In the genomic region with DNA sequence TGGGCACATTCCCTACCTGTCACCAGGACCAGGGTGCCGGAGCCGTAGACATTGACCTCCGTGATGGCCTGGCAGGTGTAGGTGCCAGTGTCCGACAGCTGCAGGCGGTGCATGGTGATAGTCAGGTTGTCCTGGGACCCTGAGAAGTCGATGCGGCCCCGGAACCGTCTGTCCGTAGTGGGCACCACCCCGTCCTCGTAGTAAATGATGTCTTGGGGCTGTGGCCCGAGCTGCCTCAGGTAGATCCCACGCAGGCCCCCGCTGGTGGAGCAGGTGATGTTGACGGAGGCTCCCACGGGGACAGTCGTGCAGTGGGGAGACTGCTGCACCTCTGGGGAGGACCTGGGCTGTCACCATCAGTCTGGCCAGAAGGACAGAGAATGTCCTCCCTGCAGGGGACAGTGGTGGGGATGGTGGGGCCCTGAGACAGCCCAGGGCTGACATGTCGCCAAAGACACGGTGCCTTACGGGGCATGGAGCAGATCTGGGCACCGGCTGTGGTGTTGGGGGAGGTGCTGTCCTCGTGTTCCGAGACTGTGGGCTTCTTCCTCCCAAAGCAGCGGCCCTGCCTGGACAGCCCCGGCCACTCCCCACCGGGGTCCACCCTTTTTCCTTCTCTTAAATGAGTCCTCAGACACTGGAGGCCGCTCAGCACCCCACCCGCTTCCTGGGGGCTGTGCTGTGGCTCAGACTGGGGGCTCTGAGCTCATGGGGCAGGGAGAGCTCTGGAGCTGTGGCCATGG, we compare ENCODE assay signal across 19 cellular contexts. TPM values are rescaled to one million over a fixed set of nuclear protein-coding genes. Genes with fewer than 3 reads are reported as not detected.
DNase-seq lines count a peak whose midpoint lies in the region; ATAC-seq and FAIRE-seq lines count a peak whose summit lies in the region.
"Had no signal": no experiment of that assay in that cellular context is flagged by ENCODE, and none has a peak within 500 bp of the region (broad histone marks: within the 10 kb centered on the region; RNA-seq: fewer than 3 reads in every experiment).

No MANE protein-coding gene starts in this region.

- peak overlapping the region; percentile 36 to 51 for H3K4me3 ChIP-seq in duodenal mucosa (ENCODE audit: low read depth in 1 of 2, low read length in 2 of 2)

- peak; percentile 26 to 34 (median 32) for ATAC-seq in T-cell (replicated peaks in 1 of 4)
- ATAC-seq in stimulated activated effector memory CD8-positive, alpha-beta T cell treated with anti-CD3 and anti-CD28 coated beads, Interleukin-12 subunit alpha, Interleukin-12 subunit beta, amount 100 ng/mL, for 72 hours = peak; percentile 31
- no peak for ATAC-seq in GM19351 (IDR thresholded peaks at IDR 0.05; ENCODE audit: unreplicated experiment)
- ATAC-seq: HCT116, SK-N-SH treated with all-trans-retinoic acid at 6 μM for 48 hours had no signal

- H3K36me3 Mint-ChIP-seq in activated CD4-positive, alpha-beta T cell treated with anti-CD3 and anti-CD28 coated beads, Interleukin-2, amount 10 ng/mL, durations not matched to agents 7 days and 5 days (ENCODE audit: low read depth) = peaks cover 19% of the 10 kb centered on the region
- H3K36me3 Mint-ChIP-seq in T-cell = peaks cover 4% of the 10 kb centered on the region
- peaks cover 45% of the 10 kb centered on the region for H3K36me3 Mint-ChIP-seq in stimulated activated effector memory CD8-positive, alpha-beta T cell treated with anti-CD3 and anti-CD28 coated beads, Interleukin-12 subunit alpha, Interleukin-12 subunit beta, amount 100 ng/mL, for 72 hours

- H3K27ac Mint-ChIP-seq in activated CD4-positive, alpha-beta T cell treated with anti-CD3 and anti-CD28 coated beads, Interleukin-2, amount 10 ng/mL, durations not matched to agents 7 days and 5 days = peak overlapping the region; percentile 87
- peak overlapping the region; percentile 91 to 95 for H3K27ac Mint-ChIP-seq in T-cell
- no peak overlapping the region for H3K27ac Mint-ChIP-seq in stimulated activated effector memory CD8-positive, alpha-beta T cell treated with anti-CD3 and anti-CD28 coated beads, Interleukin-12 subunit alpha, Interleukin-12 subunit beta, amount 100 ng/mL, for 72 hours
- H3K27ac Mint-ChIP-seq: activated B cell treated with CpG ODN at 0.5 μM for 24 hours had no signal

- H3K4me1 Mint-ChIP-seq in activated CD4-positive, alpha-beta T cell treated with anti-CD3 and anti-CD28 coated beads, Interleukin-2, amount 10 ng/mL, durations not matched to agents 7 days and 5 days = peaks cover 23% of the 10 kb centered on the region
- peaks cover 23 to 27% (median 27%) of the 10 kb centered on the region in 3 donors for H3K4me1 Mint-ChIP-seq in T-cell
- peaks cover 34% of the 10 kb centered on the region for H3K4me1 Mint-ChIP-seq in stimulated activated effector memory CD8-positive, alpha-beta T cell treated with anti-CD3 and anti-CD28 coated beads, Interleukin-12 subunit alpha, Interleukin-12 subunit beta, amount 100 ng/mL, for 72 hours

- no peak overlapping the region for H3K4me3 Mint-ChIP-seq in activated CD4-positive, alpha-beta T cell treated with anti-CD3 and anti-CD28 coated beads, Interleukin-2, amount 10 ng/mL, durations not matched to agents 7 days and 5 days
- H3K4me3 Mint-ChIP-seq in T-cell = peak overlapping the region in 2 of 3 donors; percentile 86 to 88
- no peak overlapping the region for H3K4me3 Mint-ChIP-seq in stimulated activated effector memory CD8-positive, alpha-beta T cell treated with anti-CD3 and anti-CD28 coated beads, Interleukin-12 subunit alpha, Interleukin-12 subunit beta, amount 100 ng/mL, for 72 hours
- H3K4me3 Mint-ChIP-seq: activated B cell treated with CpG ODN at 0.5 μM for 24 hours had no signal

- H3K4me1 ChIP-seq in duodenal mucosa (ENCODE audit: control insufficient read depth in 1 of 2, insufficient read depth in 2 of 2, low read length in 2 of 2) = peaks cover 17% of the 10 kb centered on the region in 2 donors

- DNase-seq in activated CD4-positive, alpha-beta T cell treated with anti-CD3 and anti-CD28 coated beads, Interleukin-2, amount 10 ng/mL, durations not matched to agents 7 days and 5 days = peak; percentile 27
- no peak for DNase-seq in activated CD4-positive, alpha-beta T cell treated with anti-CD3 and anti-CD28 coated beads for 1 hour
- DNase-seq in T-cell (peak in 4 of 34 experiments; percentile 23 to 53 (median 44)), HTR-8/SVneo (ENCODE audit: insufficient read length, low spot score) (no peak)
- no peak for DNase-seq in stimulated activated effector memory CD8-positive, alpha-beta T cell treated with anti-CD3 and anti-CD28 coated beads, Interleukin-12 subunit alpha, Interleukin-12 subunit beta, amount 100 ng/mL, for 72 hours (ENCODE audit: low spot score in 2 of 2)
- DNase-seq in stimulated activated CD4-positive, alpha-beta T cell treated with anti-CD3 and anti-CD28 coated beads, Interleukin-4, amount 100 ng/mL, for 1 hour = no peak
- DNase-seq: activated B cell treated with CpG ODN at 0.5 μM for 24 hours; Calu3; NK-92 treated with Interleukin-12 subunit alpha and Interleukin-12 subunit beta, amount 100 ng/mL, for 24 hours had no signal

- POLR2A ChIA-PET in activated CD4-positive, alpha-beta T cell treated with anti-CD3 and anti-CD28 coated beads, Interleukin-2, amount 10 ng/mL, durations not matched to agents 7 days and 5 days (lab: Charles Lee) = interaction anchor here (0.7 to 1.0 kb wide), 3 partner anchors 15 to 20 kb away, joined by 3 to 4 read pairs (median 3); no protein-coding TSS in a partner anchor
- POLR2A ChIA-PET in T-cell (lab: Charles Lee) = interaction anchor here (0.6 to 0.8 kb wide), 4 partner anchors 10 to 24 kb away, joined by 3 to 6 read pairs (median 4); no protein-coding TSS in a partner anchor

- no peaks in the 10 kb centered on the region for H3K36me3 ChIP-seq in duodenal mucosa (ENCODE audit: control insufficient read depth in 1 of 2, insufficient read depth in 2 of 2, low read length in 2 of 2)

- H3K9ac ChIP-seq in duodenal mucosa (ENCODE audit: low read depth in 1 of 2, low read length in 2 of 2) = peak overlapping the region; percentile 18 to 32

- FAIRE-seq in HTR-8/SVneo (lab: Jason Lieb, UNC) = no peak
- FAIRE-seq: A204.1, endothelial cell of umbilical vein, keratinocyte had no signal

- no peaks in the 10 kb centered on the region for H3K9me3 Mint-ChIP-seq in activated CD4-positive, alpha-beta T cell treated with anti-CD3 and anti-CD28 coated beads, Interleukin-2, amount 10 ng/mL, durations not matched to agents 7 days and 5 days
- H3K9me3 Mint-ChIP-seq in T-cell = no peaks in the 10 kb centered on the region
- H3K9me3 Mint-ChIP-seq in stimulated activated effector memory CD8-positive, alpha-beta T cell treated with anti-CD3 and anti-CD28 coated beads, Interleukin-12 subunit alpha, Interleukin-12 subunit beta, amount 100 ng/mL, for 72 hours = no peaks in the 10 kb centered on the region
- H3K9me3 Mint-ChIP-seq: activated B cell treated with CpG ODN at 0.5 μM for 24 hours had no signal

- peaks cover 0 to 2% of the 10 kb centered on the region in 2 donors for H3K27me3 ChIP-seq in duodenal mucosa (ENCODE audit: control insufficient read depth in 1 of 2, insufficient read depth in 2 of 2, low read length in 2 of 2)

- peaks cover 0 to 7% of the 10 kb centered on the region in 2 donors for H3K9me3 ChIP-seq in duodenal mucosa (ENCODE audit: control insufficient read depth in 1 of 2, low read length in 2 of 2)

- CTCF ChIA-PET in activated CD4-positive, alpha-beta T cell treated with anti-CD3 and anti-CD28 coated beads, Interleukin-2, amount 10 ng/mL, durations not matched to agents 7 days and 5 days (lab: Charles Lee) = interaction anchor here (0.7 to 2.6 kb wide), 6 partner anchors 9 to 286 kb away, joined by 3 to 31 read pairs (median 4); no protein-coding TSS in a partner anchor
- CTCF ChIA-PET in T-cell (lab: Charles Lee) = interaction anchor here (0.6 to 1.3 kb wide), 7 partner anchors 15 to 111 kb away, joined by 3 to 6 read pairs (median 3); no protein-coding TSS in a partner anchor

- no peaks in the 10 kb centered on the region for H3K27me3 Mint-ChIP-seq in activated CD4-positive, alpha-beta T cell treated with anti-CD3 and anti-CD28 coated beads, Interleukin-2, amount 10 ng/mL, durations not matched to agents 7 days and 5 days
- H3K27me3 Mint-ChIP-seq in T-cell = no peaks in the 10 kb centered on the region

- H3K27ac ChIP-seq in duodenal mucosa (ENCODE audit: low read depth, low read length) = no peak overlapping the region

RNA-seq across cellular contexts. Expression of a gene that starts 0.6 kb away (rescaled TPM):
- total RNA-seq in activated CD4-positive, alpha-beta T cell treated with anti-CD3 and anti-CD28 coated beads, Interleukin-2, amount 10 ng/mL, durations not matched to agents 7 days and 5 days = 100 to 1,000 TPM; 285 to 292 TPM
- total RNA-seq in T-cell = 100 to 1,000 TPM; 104 to 265 (median 135) TPM
- total RNA-seq: Calu3, endothelial cell of umbilical vein, M059J, renal cortical epithelial cell had no signal

RNA-seq across cellular contexts. Expression of a gene that starts 16.7 kb away (rescaled TPM):
- 10 to 100 TPM; 16.4 TPM for total RNA-seq in activated CD4-positive, alpha-beta T cell treated with anti-CD3 and anti-CD28 coated beads, Interleukin-2, amount 10 ng/mL, durations not matched to agents 7 days and 5 days
- total RNA-seq in T-cell = 1 to 10 TPM; 1.3 to 5.1 (median 4.4) TPM
- total RNA-seq: activated B cell treated with CpG ODN at 0.5 μM for 24 hours had no signal

RNA-seq across cellular contexts. Expression of a gene that starts 42.2 kb away (rescaled TPM):
- total RNA-seq in activated CD4-positive, alpha-beta T cell treated with anti-CD3 and anti-CD28 coated beads, Interleukin-2, amount 10 ng/mL, durations not matched to agents 7 days and 5 days = under 1 TPM in 1 of 2 experiments, not detected in 1; 0.10 TPM
- total RNA-seq in T-cell = not detected
- total RNA-seq: activated B cell treated with CpG ODN at 0.5 μM for 24 hours, Calu3, cardiac septum, endothelial cell of umbilical vein had no signal

RNA-seq across cellular contexts. Expression of a gene that starts 43.3 kb away (rescaled TPM):
- 100 to 1,000 TPM; 115 to 142 TPM for total RNA-seq in activated CD4-positive, alpha-beta T cell treated with anti-CD3 and anti-CD28 coated beads, Interleukin-2, amount 10 ng/mL, durations not matched to agents 7 days and 5 days
- total RNA-seq in T-cell = 100 to 1,000 TPM; 177 to 273 (median 194) TPM

RNA-seq across cellular contexts. Expression of a gene that starts 54.7 kb away (rescaled TPM):
- total RNA-seq in activated CD4-positive, alpha-beta T cell treated with anti-CD3 and anti-CD28 coated beads, Interleukin-2, amount 10 ng/mL, durations not matched to agents 7 days and 5 days = not detected
- total RNA-seq in T-cell = not detected
- total RNA-seq: activated B cell treated with CpG ODN at 0.5 μM for 24 hours, Calu3, endothelial cell of umbilical vein, M059J had no signal

Comparison
In these comparisons a context has a peak if more than half of its experiments do, and no peak if none do; other contexts are left out.
1. H3K4me3 Mint-ChIP-seq: peak in T-cell (2 of 3); none in activated CD4-positive, alpha-beta T cell treated with anti-CD3 and anti-CD28 coated beads, Interleukin-2, amount 10 ng/mL, durations not matched to agents 7 days and 5 days (single experiment) and stimulated activated effector memory CD8-positive, alpha-beta T cell treated with anti-CD3 and anti-CD28 coated beads, Interleukin-12 subunit alpha, Interleukin-12 subunit beta, amount 100 ng/mL, for 72 hours (single experiment).